Comparison of ENCODE assay signal across 8 cellular contexts in the genomic region with DNA sequence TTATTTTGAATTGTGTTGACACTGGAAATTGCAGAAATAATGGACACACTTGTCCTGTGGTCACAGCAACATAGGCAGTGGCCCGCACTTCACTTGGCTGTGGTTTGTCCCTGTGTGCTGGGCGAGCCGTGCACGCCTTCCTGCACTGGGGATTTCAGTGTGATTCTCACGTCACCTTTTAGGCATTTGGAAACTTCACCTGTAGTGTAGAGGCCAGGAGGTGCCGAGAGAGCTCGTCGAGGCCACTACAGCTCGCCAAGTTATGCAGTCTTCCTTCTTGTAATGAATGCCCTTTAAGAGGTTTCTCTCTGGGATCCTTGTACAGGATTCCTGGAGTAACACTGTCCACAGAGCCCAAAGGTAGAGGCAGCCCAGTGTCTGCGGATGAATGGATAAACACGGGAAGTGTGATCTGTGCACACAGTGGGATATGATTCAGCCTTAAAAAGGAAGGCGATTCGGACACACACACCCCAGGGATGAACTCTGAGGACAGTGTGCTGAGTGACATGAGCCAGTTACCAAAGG. TPM values are rescaled to one million over a fixed set of nuclear protein-coding genes. Genes with fewer than 3 reads are reported as not detected.
DNase-seq lines count a peak whose midpoint lies in the region; ATAC-seq lines count a peak whose summit lies in the region.

No MANE protein-coding gene starts in this region.

- no peak overlapping the region for H2BK5ac ChIP-seq in mesenchymal stem cell (ENCODE audit: low read depth, low read length, poor library complexity, severe bottlenecking)

- no peak for ATAC-seq in stimulated activated naive CD8-positive, alpha-beta T cell treated with anti-CD3 and anti-CD28 coated beads, Interleukin-15, Interleukin-2, amounts not matched to agents 100 U/mL and 50 U/mL, for 24 hours
- ATAC-seq in HG03457 (IDR thresholded peaks at IDR 0.05; ENCODE audit: unreplicated experiment) (no peak), GM18873 (IDR thresholded peaks at IDR 0.05; ENCODE audit: low FRiP score, unreplicated experiment) (no peak)

- peaks cover 25 to 36% of the 10 kb centered on the region in 2 experiments for H3K36me3 ChIP-seq in mesenchymal stem cell (ENCODE audit: control insufficient read depth in 1 of 2, insufficient read depth in 2 of 2, low read depth in 1 of 2, low read length in 2 of 2)

- H3K4me1 Mint-ChIP-seq in stimulated activated naive CD8-positive, alpha-beta T cell treated with anti-CD3 and anti-CD28 coated beads, Interleukin-15, Interleukin-2, amounts not matched to agents 100 ng/mL and 50 ng/mL, for 24 hours (ENCODE audit: low read depth) = peaks cover 47% of the 10 kb centered on the region

- no peak overlapping the region for H2BK15ac ChIP-seq in mesenchymal stem cell (ENCODE audit: low read depth, poor library complexity, severe bottlenecking)

- H3K18ac ChIP-seq in mesenchymal stem cell (ENCODE audit: low read depth in 1 of 2, low read length in 2 of 2) = no peak overlapping the region

- in situ Hi-C loops in T47D (cut with HindIII; ENCODE audit: low pct_unique_long_range_greater_than_20kb, low sequenced_read_pairs) (no loop called here), G401 (cut with HindIII; ENCODE audit: low sequenced_read_pairs) (no loop called here)

- H2AFZ ChIP-seq in mesenchymal stem cell (ENCODE audit: low read depth, low read length) = no peak overlapping the region

- H3K27ac Mint-ChIP-seq in stimulated activated naive CD8-positive, alpha-beta T cell treated with anti-CD3 and anti-CD28 coated beads, Interleukin-15, Interleukin-2, amounts not matched to agents 100 ng/mL and 50 ng/mL, for 24 hours = peak overlapping the region; percentile 97

- H4K8ac ChIP-seq in mesenchymal stem cell (ENCODE audit: low read length) = peak overlapping the region; percentile 61

- no peaks in the 10 kb centered on the region for H3K9me3 Mint-ChIP-seq in stimulated activated naive CD8-positive, alpha-beta T cell treated with anti-CD3 and anti-CD28 coated beads, Interleukin-15, Interleukin-2, amounts not matched to agents 100 ng/mL and 50 ng/mL, for 24 hours

- peak overlapping the region; percentile 21 for H2AK5ac ChIP-seq in mesenchymal stem cell (ENCODE audit: low read length, severe bottlenecking)

- no peak overlapping the region for H2BK120ac ChIP-seq in mesenchymal stem cell (ENCODE audit: low read depth, low read length)

- no peak overlapping the region for H3K4me2 ChIP-seq in mesenchymal stem cell (ENCODE audit: low read length, poor library complexity, severe bottlenecking)

- DNase-seq in stimulated activated naive CD8-positive, alpha-beta T cell treated with anti-CD3 and anti-CD28 coated beads, Interleukin-15, Interleukin-2, amounts not matched to agents 100 U/mL and 50 U/mL, for 24 hours = no peak
- DNase-seq in T47D (ENCODE audit: low read depth in 1 of 2, low spot score in 1 of 2) (peak; percentile 41 to 46), mesenchymal stem cell (no peak), G401 (ENCODE audit: low spot score) (no peak), A172 (ENCODE audit: low spot score) (no peak)

- no peak overlapping the region for H2BK12ac ChIP-seq in mesenchymal stem cell (ENCODE audit: low read length in 2 of 2)

- H3K27me3 ChIP-seq in mesenchymal stem cell (ENCODE audit: control insufficient read depth in 1 of 2, insufficient read depth in 1 of 2, low read length in 2 of 2) = no peaks in the 10 kb centered on the region

- H3K27ac ChIP-seq in mesenchymal stem cell (ENCODE audit: low read length, poor library complexity, severe bottlenecking) = peak overlapping the region; percentile 66

- H3K36me3 Mint-ChIP-seq in stimulated activated naive CD8-positive, alpha-beta T cell treated with anti-CD3 and anti-CD28 coated beads, Interleukin-15, Interleukin-2, amounts not matched to agents 100 ng/mL and 50 ng/mL, for 24 hours (ENCODE audit: low read depth) = peaks cover 44% of the 10 kb centered on the region

- no peaks in the 10 kb centered on the region for H3K27me3 Mint-ChIP-seq in stimulated activated naive CD8-positive, alpha-beta T cell treated with anti-CD3 and anti-CD28 coated beads, Interleukin-15, Interleukin-2, amounts not matched to agents 100 ng/mL and 50 ng/mL, for 24 hours

- no peak overlapping the region for H3K23ac ChIP-seq in mesenchymal stem cell (ENCODE audit: low read length in 2 of 2)

- H4K91ac ChIP-seq in mesenchymal stem cell (ENCODE audit: low read length) = no peak overlapping the region

- WGBS in mesenchymal stem cell = 82% methylated on average over 13 of the region's 13 CpGs

- H3K9me3 ChIP-seq in mesenchymal stem cell (ENCODE audit: control insufficient read depth, low read length) = no peaks in the 10 kb centered on the region

- H3K79me1 ChIP-seq in mesenchymal stem cell (replicated peaks; ENCODE audit: low read length, poor library complexity, severe bottlenecking) = peaks cover 39% of the 10 kb centered on the region

- H3K4me1 ChIP-seq in mesenchymal stem cell (ENCODE audit: control insufficient read depth, insufficient read depth, low read depth, low read length) = peaks cover 28% of the 10 kb centered on the region

- peak overlapping the region; percentile 72 for H3K4me3 Mint-ChIP-seq in stimulated activated naive CD8-positive, alpha-beta T cell treated with anti-CD3 and anti-CD28 coated beads, Interleukin-15, Interleukin-2, amounts not matched to agents 100 ng/mL and 50 ng/mL, for 24 hours

- peak overlapping the region; percentile 59 for H3K9ac ChIP-seq in mesenchymal stem cell (ENCODE audit: low read length)

- H3K14ac ChIP-seq in mesenchymal stem cell (ENCODE audit: low read length in 2 of 2) = no peak overlapping the region

- H3K4me3 ChIP-seq in mesenchymal stem cell (ENCODE audit: insufficient read depth in 1 of 2, low read depth in 1 of 2, low read length in 2 of 2) = peak overlapping the region in 1 of 2 experiments; percentile 53

- H3K4ac ChIP-seq in mesenchymal stem cell (ENCODE audit: low read depth in 1 of 2, low read length in 2 of 2) = peak overlapping the region in 1 of 2 experiments; percentile 47

RNA-seq across cellular contexts. Expression of gene TRAF2, which starts 14.7 kb away (rescaled TPM):
- 5.3 TPM for polyA plus RNA-seq in mesenchymal stem cell (2013, experiment 1 of 2)
- polyA plus RNA-seq in mesenchymal stem cell (2013, experiment 2 of 2) = 4.8 TPM
- 22.6 and 36.3 TPM in 2 replicates for total RNA-seq in G401 (2014; rRNA removed; shearing (Covaris generic))
- total RNA-seq in A172 (2014; rRNA removed; shearing (Covaris generic)) = 20.9 and 28.4 TPM in 2 replicates

RNA-seq across cellular contexts. Expression of gene EDF1, which starts 34.9 kb away (rescaled TPM):
- polyA plus RNA-seq in mesenchymal stem cell (2013, experiment 1 of 2) = 391 TPM
- polyA plus RNA-seq in mesenchymal stem cell (2013, experiment 2 of 2) = 389 TPM
- total RNA-seq in G401 (2014; rRNA removed; shearing (Covaris generic)) = 308 and 348 TPM in 2 replicates
- total RNA-seq in A172 (2014; rRNA removed; shearing (Covaris generic)) = 882 and 886 TPM in 2 replicates

RNA-seq across cellular contexts. Expression of gene FBXW5, which starts 43.5 kb away (rescaled TPM):
- polyA plus RNA-seq in mesenchymal stem cell (2013, experiment 1 of 2) = 58.2 TPM
- polyA plus RNA-seq in mesenchymal stem cell (2013, experiment 2 of 2) = 59.5 TPM
- total RNA-seq in G401 (2014; rRNA removed; shearing (Covaris generic)) = 118 and 124 TPM in 2 replicates
- 379 and 400 TPM in 2 replicates for total RNA-seq in A172 (2014; rRNA removed; shearing (Covaris generic))

RNA-seq across cellular contexts. Expression of gene C8G, which starts 44.0 kb away (rescaled TPM):
- polyA plus RNA-seq in mesenchymal stem cell (2013, experiment 1 of 2) = 0.55 TPM
- 0.55 TPM for polyA plus RNA-seq in mesenchymal stem cell (2013, experiment 2 of 2)
- total RNA-seq in G401 (2014; rRNA removed; shearing (Covaris generic)) = 0.92 TPM in 1 of 2 replicates, not detected in the other
- not detected in 2 replicates for total RNA-seq in A172 (2014; rRNA removed; shearing (Covaris generic))

RNA-seq across cellular contexts. Expression of gene MAMDC4, which starts 48.9 kb away (rescaled TPM):
- polyA plus RNA-seq in mesenchymal stem cell (2013, experiment 1 of 2) = 1.6 TPM
- 2.1 TPM for polyA plus RNA-seq in mesenchymal stem cell (2013, experiment 2 of 2)
- total RNA-seq in G401 (2014; rRNA removed; shearing (Covaris generic)) = 1.9 TPM in 2 replicates
- total RNA-seq in A172 (2014; rRNA removed; shearing (Covaris generic)) = 7.3 and 8.0 TPM in 2 replicates

Comparison
In these comparisons a context has a peak if more than half of its experiments do, and no peak if none do; other contexts are left out.
1. DNase-seq: peak in T47D (2 of 2); none in stimulated activated naive CD8-positive, alpha-beta T cell treated with anti-CD3 and anti-CD28 coated beads, Interleukin-15, Interleukin-2, amounts not matched to agents 100 U/mL and 50 U/mL, for 24 hours (single experiment), mesenchymal stem cell (single experiment), G401 (single experiment) and A172 (single experiment).